8 cellular contexts compared by ENCODE assay signal in genomic region chr15:84982301-84982920, GRCh38. TPM values are rescaled to one million over a fixed set of nuclear protein-coding genes. Genes with fewer than 3 reads are reported as not detected.
DNase-seq lines count a peak whose midpoint lies in the region; ATAC-seq, FAIRE-seq and TF ChIP-seq lines count a peak whose summit lies in the region.

No MANE protein-coding gene starts in this region.

- peak overlapping the region; percentile 83 for H3K9ac ChIP-seq in NT2/D1 (ENCODE audit: insufficient read length, low read depth)

- H3K4me1 ChIP-seq in NT2/D1 (ENCODE audit: insufficient read depth, insufficient read length) (peaks cover 10% of the 10 kb centered on the region), cardiac muscle cell (ENCODE audit: low read depth) (peaks cover 25% of the 10 kb centered on the region), prostate gland (replicated peaks) (no peaks in the 10 kb centered on the region), aorta (ENCODE audit: control insufficient read depth in 1 of 2, insufficient read depth in 2 of 2, low read length in 2 of 2) (no peaks in the 10 kb centered on the region)

- TF ChIP-seq CTCF in cardiac muscle cell (IDR thresholded peaks at IDR 0.05; ENCODE audit: low read depth, low read length): no peak
- TF ChIP-seq CTCF in prostate gland (IDR thresholded peaks at IDR 0.05): no peak
- TF ChIP-seq CTCF in GM13976 (IDR thresholded peaks at IDR 0.05; ENCODE audit: borderline replicate concordance, control extremely low read depth, extremely low read depth, insufficient read depth, missing control alignments): no peak

- intact Hi-C loops in prostate gland (cut with DNase I): no loop called here
- intact Hi-C loops in aorta (cut with DNase I): loop anchor here in 1 of 2 donors (10.0 kb wide), 1 partner anchor 62 kb away; no protein-coding TSS in a partner anchor

- no peaks in the 10 kb centered on the region for H3K9me3 ChIP-seq in NT2/D1 (ENCODE audit: insufficient read depth, low read length)
- no peaks in the 10 kb centered on the region for H3K9me3 ChIP-seq in cardiac muscle cell (ENCODE audit: low read depth)
- H3K9me3 ChIP-seq in prostate gland: no peaks in the 10 kb centered on the region
- no peaks in the 10 kb centered on the region for H3K9me3 ChIP-seq in aorta (ENCODE audit: control insufficient read depth, low read length)

- TF ChIP-seq POLR2A in GM12891 (IDR thresholded peaks at IDR 0.05; ENCODE audit: low read depth, low read length): peak; percentile 37; the same call in 1 of the 2 replicates
- peak; percentile 35 for TF ChIP-seq POLR2A in prostate gland (IDR thresholded peaks at IDR 0.05)

- no peak overlapping the region for H3K27ac ChIP-seq in cardiac muscle cell
- peak overlapping the region; percentile 95 to 96 for H3K27ac ChIP-seq in prostate gland
- H3K27ac ChIP-seq in aorta (ENCODE audit: low read depth in 1 of 2, low read length in 2 of 2): peak overlapping the region; percentile 69 to 74

- 2% methylated on average over 46 of the region's 46 CpGs for WGBS in prostate gland
- 2% methylated on average over 40 to 46 of the region's 46 CpGs for WGBS in aorta, 2 donors

- ATAC-seq in aorta (ENCODE audit: low FRiP score): no peak

- in situ Hi-C loops in GM13976 (cut with MboI; ENCODE audit: low sequenced_read_pairs, unreplicated experiment): no loop called here

- H3K4me3 ChIP-seq in NT2/D1 (ENCODE audit: insufficient read length, low read depth): peak overlapping the region; percentile 81
- peak overlapping the region; percentile 57 for H3K4me3 ChIP-seq in cardiac muscle cell
- peak overlapping the region; percentile 86 to 96 for H3K4me3 ChIP-seq in prostate gland
- peak overlapping the region; percentile 75 to 83 for H3K4me3 ChIP-seq in aorta (ENCODE audit: low read length in 2 of 2)

- peak; percentile 9 for FAIRE-seq in GM12891 (lab: Jason Lieb, UNC)

- H3K27me3 ChIP-seq in NT2/D1 (ENCODE audit: insufficient read depth, insufficient read length) (peaks cover 45% of the 10 kb centered on the region), cardiac muscle cell (peaks cover 18% of the 10 kb centered on the region), prostate gland (replicated peaks; ENCODE audit: insufficient read depth) (no peaks in the 10 kb centered on the region), aorta (ENCODE audit: control insufficient read depth in 1 of 2, insufficient read depth in 2 of 2, low read length in 1 of 2) (no peaks in the 10 kb centered on the region)

- no peak for DNase-seq in GM12891 (ENCODE audit: insufficient read length, low spot score)
- DNase-seq in NT2/D1 (ENCODE audit: low read depth, low spot score): no peak
- peak; percentile 41 for DNase-seq in activated gamma-delta T cell treated with anti-CD3 and anti-CD28 coated beads, Interleukin-2, amount 50 U/mL, for 16 hours (ENCODE audit: low read depth)
- DNase-seq in cardiac muscle cell (ENCODE audit: low read depth in 1 of 2, low spot score in 1 of 2): peak; percentile 34 to 44
- DNase-seq in prostate gland (ENCODE audit: low spot score): peak; percentile 15
- DNase-seq in aorta: peak; percentile 62 to 81
- no peak for DNase-seq in H4 (ENCODE audit: low spot score)
- DNase-seq in GM13976 (ENCODE audit: low spot score): no peak

- H3K36me3 ChIP-seq in NT2/D1 (ENCODE audit: insufficient read depth, insufficient read length, low read length): no peaks in the 10 kb centered on the region
- no peaks in the 10 kb centered on the region for H3K36me3 ChIP-seq in cardiac muscle cell
- H3K36me3 ChIP-seq in prostate gland: no peaks in the 10 kb centered on the region
- H3K36me3 ChIP-seq in aorta (ENCODE audit: control insufficient read depth in 1 of 2, insufficient read depth in 2 of 2, low read length in 1 of 2): no peaks in the 10 kb centered on the region

TF ChIP-seq in GM12891, 5 proteins besides CTCF, POLR2A, EP300 and RAD21:
- TF ChIP-seq SPI1 (IDR thresholded peaks at IDR 0.05; ENCODE audit: low read depth, low read length): no peak
- no peak for TF ChIP-seq TAF1 (IDR thresholded peaks at IDR 0.05; ENCODE audit: low read depth, low read length)
- no peak; the same call in 1 of the 2 replicates for TF ChIP-seq POU2F2 (IDR thresholded peaks at IDR 0.05; ENCODE audit: low read depth, low read length)

RNA-seq across cellular contexts. Expression of gene PDE8A, which starts 0.8 kb away (rescaled TPM):
- 14.2 TPM for polyA plus RNA-seq in GM12891 (2012; ENCODE audit: low read depth, missing spikeins)
- total RNA-seq in cardiac muscle cell: 18.6 and 26.8 TPM in 2 replicates
- 10.2 and 14.2 TPM in 2 replicates for polyA plus RNA-seq in cardiac muscle cell
- 10 to 100 TPM; 28.3 to 52.7 TPM for total RNA-seq in prostate gland
- total RNA-seq in aorta: 10 to 100 TPM; 68.8 to 71.1 TPM
- 10 to 100 TPM in 1 of 2 donors, 1 to 10 TPM in 1; 8.5 to 24.3 TPM for polyA plus RNA-seq in aorta
- 16.4 and 21.5 TPM in 2 replicates for total RNA-seq in H4 (2014; rRNA removed; shearing (Covaris generic))

Comparison
In these comparisons a context has a peak if more than half of its experiments do, and no peak if none do; other contexts are left out.
1. DNase-seq: peak in activated gamma-delta T cell treated with anti-CD3 and anti-CD28 coated beads, Interleukin-2, amount 50 U/mL, for 16 hours (single experiment), cardiac muscle cell (2 of 2), prostate gland (single experiment) and aorta (2 of 2); none in GM12891 (single experiment), NT2/D1 (single experiment), H4 (single experiment) and GM13976 (single experiment).
2. Peak in every context shown above with its lines, with median percentiles within 50 percentile points of each other: H3K4me3 ChIP-seq.